ENCODE assay signal across 8 cellular contexts in genomic region chr19:7488736-7489353, GRCh38. TPM values are rescaled to one million over a fixed set of nuclear protein-coding genes. Genes with fewer than 3 reads are reported as not detected.
DNase-seq lines count a peak whose midpoint lies in the region; TF ChIP-seq lines count a peak whose summit lies in the region.

Gene PEX11G, minus strand, starts transcription at chr19:7489035. Its CDS starts 25 bp downstream, at chr19:7489010.

- in situ Hi-C loops in ACHN (cut with HindIII; ENCODE audit: low pct_ligation_motif_present, low pct_unique_long_range_greater_than_20kb, low sequenced_read_pairs) = no loop called here
- in situ Hi-C loops in KBM-7 (cut with MboI; ENCODE audit: low pct_unique_long_range_greater_than_20kb, low sequenced_read_pairs) = no loop called here
- in situ Hi-C loops in SK-MEL-5 (cut with HindIII; ENCODE audit: low pct_unique_long_range_greater_than_20kb, low sequenced_read_pairs) = no loop called here

- DNase-seq in ACHN (peak; percentile 82), KBM-7 (peak; percentile 81), SK-MEL-5 (ENCODE audit: low read depth, low spot score) (peak; percentile 81), globus pallidus (ENCODE audit: low spot score) (peak; percentile 88), occipital lobe (lab: John Stamatoyannopoulos, UW) (peak; percentile 82), superior temporal gyrus (ENCODE audit: extremely low spot score) (peak; percentile 89)
- DNase-seq in activated naive CD4-positive, alpha-beta T cell treated with anti-CD3 and anti-CD28 coated beads, Interleukin-2, amount 50 U/mL, for 16 hours = peak; percentile 92

- peak; percentile 65 for TF ChIP-seq POLR2A in GM19099 (IDR thresholded peaks at IDR 0.05; ENCODE audit: extremely low read depth, insufficient read length, low read depth)

RNA-seq across cellular contexts. Expression of gene PEX11G, which starts in this region (rescaled TPM):
- total RNA-seq in SK-MEL-5 (2014; rRNA removed; shearing (Covaris generic)) = 1.1 and 1.2 TPM in 2 replicates
- polyA plus RNA-seq in SK-MEL-5 (2015; cell fraction: cytosol; rRNA removed) = 2.2 and 7.6 TPM in 2 replicates
- polyA plus RNA-seq in SK-MEL-5 (2015; cell fraction: nucleus; rRNA removed) = 1.9 and 8.5 TPM in 2 replicates
- 0.94 TPM for total RNA-seq in occipital lobe

Comparison
In these comparisons a context has a peak if more than half of its experiments do, and no peak if none do; other contexts are left out.
1. Peak in every context shown above with its lines: DNase-seq.
2. Peak in DNase-seq in occipital lobe; RNA of the gene not detected or under 1 TPM.